Comparison of ENCODE assay signal across 16 cellular contexts in genomic region chr4:185137233-185137925, GRCh38.
"Had no signal": no experiment of that assay in that cellular context is flagged by ENCODE, and none has a peak within 500 bp of the region (broad histone marks: within the 10 kb centered on the region; RNA-seq: fewer than 3 reads in every experiment).

No MANE protein-coding gene starts in this region.

- H3K27ac Mint-ChIP-seq: activated naive CD4-positive, alpha-beta T cell treated with anti-CD3 and anti-CD28 coated beads, Interleukin-2, amount 10 ng/mL, durations not matched to agents 7 days and 5 days; activated T-helper 17 cell treated with anti-CD3 and anti-CD28 coated beads, Interleukin-2, amount 50 U/mL, for 72 hours; natural killer cell treated with Interleukin-12 subunit alpha and Interleukin-12 subunit beta and Interleukin-15 and Interleukin-18, amount 100 ng/mL, for 72 hours; progenitor cell of endocrine pancreas; stimulated activated naive CD8-positive, alpha-beta T cell treated with anti-CD3 and anti-CD28 coated beads, Interleukin-15, Interleukin-2, amounts not matched to agents 100 ng/mL and 50 ng/mL, for 24 hours had no signal

- H3K36me3 Mint-ChIP-seq: activated naive CD4-positive, alpha-beta T cell treated with anti-CD3 and anti-CD28 coated beads, Interleukin-2, amount 10 ng/mL, durations not matched to agents 7 days and 5 days; natural killer cell treated with Interleukin-12 subunit alpha and Interleukin-12 subunit beta and Interleukin-15 and Interleukin-18, amount 100 ng/mL, for 72 hours had no signal

- H3K4me3 Mint-ChIP-seq: activated naive CD4-positive, alpha-beta T cell treated with anti-CD3 and anti-CD28 coated beads, Interleukin-2, amount 10 ng/mL, durations not matched to agents 7 days and 5 days; activated T-helper 17 cell treated with anti-CD3 and anti-CD28 coated beads, Interleukin-2, amount 50 U/mL, for 72 hours; natural killer cell treated with Interleukin-12 subunit alpha and Interleukin-12 subunit beta and Interleukin-15 and Interleukin-18, amount 100 ng/mL, for 72 hours; stimulated activated naive CD8-positive, alpha-beta T cell treated with anti-CD3 and anti-CD28 coated beads, Interleukin-15, Interleukin-2, amounts not matched to agents 100 ng/mL and 50 ng/mL, for 24 hours had no signal

- H3K9me3 Mint-ChIP-seq: activated naive CD4-positive, alpha-beta T cell treated with anti-CD3 and anti-CD28 coated beads, Interleukin-2, amount 10 ng/mL, durations not matched to agents 7 days and 5 days; activated T-helper 17 cell treated with anti-CD3 and anti-CD28 coated beads, Interleukin-2, amount 50 U/mL, for 72 hours; natural killer cell treated with Interleukin-12 subunit alpha and Interleukin-12 subunit beta and Interleukin-15 and Interleukin-18, amount 100 ng/mL, for 72 hours; stimulated activated naive CD8-positive, alpha-beta T cell treated with anti-CD3 and anti-CD28 coated beads, Interleukin-15, Interleukin-2, amounts not matched to agents 100 ng/mL and 50 ng/mL, for 24 hours had no signal

- ATAC-seq: activated T-helper 17 cell treated with anti-CD3 and anti-CD28 coated beads, Interleukin-2, amount 50 U/mL, for 72 hours; natural killer cell treated with Interleukin-12 subunit alpha and Interleukin-12 subunit beta and Interleukin-15 and Interleukin-18, amount 100 ng/mL, for 72 hours; sciatic nerve; SK-N-SH treated with all-trans-retinoic acid at 6 μM for 48 hours had no signal

- FAIRE-seq: astrocyte, bronchial epithelial cell, keratinocyte had no signal

- H3K27ac ChIP-seq: epithelial cell of prostate, VCaP had no signal

- DNase-seq: activated CD4-positive, alpha-beta T cell treated with anti-CD3 and anti-CD28 coated beads, Interleukin-2, amount 50 U/mL, for 48 hours; activated naive CD4-positive, alpha-beta T cell treated with anti-CD3 and anti-CD28 coated beads, Interleukin-2, amount 10 ng/mL, durations not matched to agents 7 days and 5 days; hippocampal formation; nucleus accumbens; T-helper 1 cell had no signal
